Comparison of ENCODE assay signal across 27 cellular contexts in the genomic region with DNA sequence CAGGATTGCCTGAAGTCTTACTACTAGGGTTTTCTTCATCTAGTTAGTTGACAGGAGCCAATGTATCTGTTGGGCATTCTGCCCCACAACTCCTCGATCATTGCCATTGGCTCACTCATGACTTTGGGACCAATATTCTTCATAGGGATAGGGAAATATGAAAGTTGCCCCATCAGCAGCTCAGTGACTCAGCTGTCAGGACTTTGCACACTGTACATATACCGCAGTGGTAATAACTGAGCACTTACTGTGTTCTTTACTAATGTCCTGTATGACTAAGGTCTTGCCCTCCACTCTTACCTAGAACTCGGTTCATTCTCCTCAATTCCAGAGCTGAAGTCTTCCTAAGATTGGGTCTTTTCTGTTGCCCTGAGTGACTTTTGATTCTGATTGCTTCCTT. TPM values are rescaled to one million over a fixed set of nuclear protein-coding genes. Genes with fewer than 3 reads are reported as not detected.
DNase-seq lines count a peak whose midpoint lies in the region; ATAC-seq, FAIRE-seq and TF ChIP-seq lines count a peak whose summit lies in the region.
"Had no signal": no experiment of that assay in that cellular context is flagged by ENCODE, and none has a peak within 500 bp of the region (broad histone marks: within the 10 kb centered on the region; RNA-seq: fewer than 3 reads in every experiment).

No MANE protein-coding gene starts in this region.

- H3F3A ChIP-seq in PC-3 (ENCODE audit: low read length, unreplicated experiment), result no peaks in the 10 kb centered on the region

- TF ChIP-seq CTCF in PC-3 (conservative IDR thresholded peaks at IDR 0.05; ENCODE audit: low read depth, low read length) (no peak), bronchial epithelial cell (IDR thresholded peaks at IDR 0.05; ENCODE audit: insufficient read depth, low read length, severe bottlenecking) (no peak), glutamatergic neuron (IDR thresholded peaks at IDR 0.05; ENCODE audit: partially characterized antibody, unreplicated experiment) (no peak)

- CTCF ChIA-PET in PC-3 (lab: Charles Lee), result no interaction called here

- ATAC-seq in PC-3 (no peak), GM21423 (IDR thresholded peaks at IDR 0.05; ENCODE audit: unreplicated experiment) (no peak), GM21447 (IDR thresholded peaks at IDR 0.05; ENCODE audit: unreplicated experiment) (no peak)
- ATAC-seq: A549, HepG2 had no signal

- peaks cover 3% of the 10 kb centered on the region for H3K27me3 Mint-ChIP-seq in glutamatergic neuron (ENCODE audit: unreplicated experiment)
- H3K27me3 Mint-ChIP-seq: CD4-positive, alpha-beta T cell had no signal

- no peaks in the 10 kb centered on the region for H3K36me3 ChIP-seq in PC-3 (ENCODE audit: low read depth, low read length)
- H3K36me3 ChIP-seq in bronchial epithelial cell (ENCODE audit: control insufficient read depth, insufficient read depth, low read length), result no peaks in the 10 kb centered on the region
- no peaks in the 10 kb centered on the region for H3K36me3 ChIP-seq in trophoblast cell (ENCODE audit: control insufficient read depth in 1 of 2, insufficient read depth in 2 of 2, low read length in 2 of 2)
- H3K36me3 ChIP-seq: BLaER1 treated with 17β-estradiol and CSF1 and Interleukin-3, amounts not matched to agents 10 nM and 100 nM had no signal

- no peak overlapping the region for H3K27ac Mint-ChIP-seq in glutamatergic neuron (ENCODE audit: unreplicated experiment)
- H3K27ac Mint-ChIP-seq: CD4-positive, alpha-beta T cell had no signal

- H3K18ac ChIP-seq in trophoblast cell (ENCODE audit: low read length), result no peak overlapping the region

- H3K4me3 Mint-ChIP-seq in glutamatergic neuron (ENCODE audit: unreplicated experiment), result no peak overlapping the region
- H3K4me3 Mint-ChIP-seq: CD4-positive, alpha-beta T cell had no signal

- H4K12ac ChIP-seq in trophoblast cell (ENCODE audit: low read depth, low read length), result no peak overlapping the region

- H2BK120ac ChIP-seq in trophoblast cell (ENCODE audit: insufficient read depth, low read length, poor library complexity), result no peak overlapping the region

- H4K20me1 ChIP-seq in PC-3 (ENCODE audit: low read length), result no peaks in the 10 kb centered on the region
- H4K20me1 ChIP-seq: BLaER1 treated with 17β-estradiol and CSF1 and Interleukin-3, amounts not matched to agents 10 nM and 100 nM had no signal

- DNase-seq in HS-5 (ENCODE audit: low read depth) (peak; percentile 41), PC-3 (peak; percentile 16), bronchial epithelial cell (ENCODE audit: low read depth) (peak; percentile 18), trophoblast cell (peak; percentile 37 to 49), glutamatergic neuron (no peak)
- DNase-seq: AML-193; CD4-positive, alpha-beta T cell; COR-L47; DMS53; GDM1; Karpas-422; MV-4-11; NCI-H1105; NCI-H1436 treated with DMSO at 0.1 percent for 48 hours; NCI-H187 treated with DMSO at 0.1 percent for 48 hours; NCI-H2107; NCI-H446; NCI-H524 treated with DMSO at 0.1 percent for 48 hours; SIG-M5 had no signal

- no peak overlapping the region for H3K4ac ChIP-seq in trophoblast cell (ENCODE audit: low read depth, low read length)

- H3K4me3 ChIP-seq in PC-3 (ENCODE audit: low read length), result no peak overlapping the region
- H3K4me3 ChIP-seq in bronchial epithelial cell (ENCODE audit: low read depth, low read length), result no peak overlapping the region
- H3K4me3 ChIP-seq in trophoblast cell (ENCODE audit: low read depth, low read length), result no peak overlapping the region
- H3K4me3 ChIP-seq: A549; BLaER1 treated with 17β-estradiol and CSF1 and Interleukin-3, amounts not matched to agents 10 nM and 100 nM; SK-N-MC had no signal

- H3K27me3 ChIP-seq in PC-3 (ENCODE audit: low read length) (no peaks in the 10 kb centered on the region), bronchial epithelial cell (ENCODE audit: control insufficient read depth, insufficient read depth, low read length) (no peaks in the 10 kb centered on the region), trophoblast cell (ENCODE audit: insufficient read depth, low read length) (no peaks in the 10 kb centered on the region)
- H3K27me3 ChIP-seq: BLaER1 treated with 17β-estradiol and CSF1 and Interleukin-3, amounts not matched to agents 10 nM and 100 nM had no signal

- no peak overlapping the region for H3K23ac ChIP-seq in trophoblast cell (ENCODE audit: low read length)

- no peaks in the 10 kb centered on the region for H3K4me1 ChIP-seq in PC-3 (ENCODE audit: insufficient read depth, low read length)
- no peaks in the 10 kb centered on the region for H3K4me1 ChIP-seq in trophoblast cell (ENCODE audit: control insufficient read depth in 1 of 2, insufficient read depth in 2 of 2, low read length in 2 of 2)
- H3K4me1 ChIP-seq: A549; BLaER1 treated with 17β-estradiol and CSF1 and Interleukin-3, amounts not matched to agents 10 nM and 100 nM had no signal

- no peak overlapping the region for H4K91ac ChIP-seq in trophoblast cell (ENCODE audit: low read depth, low read length)

- H4K8ac ChIP-seq in trophoblast cell (ENCODE audit: low read depth, low read length), result no peak overlapping the region

- WGBS in trophoblast cell (ENCODE audit: extremely low coverage, insufficient coverage, insufficient read length), result no CpG with 5 or more reads among the region's 3 CpGs

- H3K9me3 ChIP-seq in PC-3 (ENCODE audit: low read length), result no peaks in the 10 kb centered on the region
- H3K9me3 ChIP-seq in trophoblast cell (ENCODE audit: insufficient read depth, low read depth, low read length), result no peaks in the 10 kb centered on the region
- H3K9me3 ChIP-seq: A549; BLaER1 treated with 17β-estradiol and CSF1 and Interleukin-3, amounts not matched to agents 10 nM and 100 nM had no signal

- no TSS peak for BruUV-seq in PC-3 (replicated peaks; lab: Mats Ljungman, UMichigan)

- intact Hi-C loops in PC-3 (cut with micrococcal nuclease), result no loop called here

- H3K27ac ChIP-seq in PC-3 (ENCODE audit: low read length) (no peak overlapping the region), trophoblast cell (ENCODE audit: low read depth, low read length) (no peak overlapping the region)
- H3K27ac ChIP-seq: A549; BLaER1 treated with 17β-estradiol and CSF1 and Interleukin-3, amounts not matched to agents 10 nM and 100 nM; SK-N-MC had no signal

- H3K4me1 Mint-ChIP-seq in glutamatergic neuron (ENCODE audit: low read depth, unreplicated experiment), result peaks cover 2% of the 10 kb centered on the region

- no peaks in the 10 kb centered on the region for H3K79me1 ChIP-seq in trophoblast cell (ENCODE audit: low read length)

- H3K14ac ChIP-seq in trophoblast cell (ENCODE audit: low read length), result no peak overlapping the region

- FAIRE-seq in bronchial epithelial cell (lab: Jason Lieb, UNC), result no peak
- FAIRE-seq: A549, GM12891, H54, HepG2 had no signal

- H3K36me3 Mint-ChIP-seq in glutamatergic neuron (ENCODE audit: unreplicated experiment), result no peaks in the 10 kb centered on the region

- H2AFZ ChIP-seq in PC-3 (ENCODE audit: low read length) (no peak overlapping the region), trophoblast cell (ENCODE audit: insufficient read depth, low read length, poor library complexity) (no peak overlapping the region)

- no peaks in the 10 kb centered on the region for H3K79me2 ChIP-seq in PC-3 (ENCODE audit: low read length)
- no peaks in the 10 kb centered on the region for H3K79me2 ChIP-seq in trophoblast cell (ENCODE audit: control insufficient read depth, insufficient read depth, low read length, poor library complexity)

- no peak overlapping the region for H2BK5ac ChIP-seq in trophoblast cell (ENCODE audit: low read depth, low read length, poor library complexity)

- H3K4me2 ChIP-seq in PC-3 (ENCODE audit: low read length) (no peak overlapping the region), trophoblast cell (ENCODE audit: low read length) (no peak overlapping the region)
- H3K4me2 ChIP-seq: A549; BLaER1 treated with 17β-estradiol and CSF1 and Interleukin-3, amounts not matched to agents 10 nM and 100 nM had no signal

- POLR2A ChIA-PET in PC-3 (lab: Charles Lee; ENCODE audit: unreplicated experiment), result no interaction called here

- no peak overlapping the region for H3K9ac ChIP-seq in PC-3 (ENCODE audit: low read length)
- no peak overlapping the region for H3K9ac ChIP-seq in trophoblast cell (ENCODE audit: low read length)
- H3K9ac ChIP-seq: BLaER1 treated with 17β-estradiol and CSF1 and Interleukin-3, amounts not matched to agents 10 nM and 100 nM had no signal

- H3K9me3 Mint-ChIP-seq in glutamatergic neuron (ENCODE audit: unreplicated experiment), result peaks cover 2% of the 10 kb centered on the region

- no peaks in the 10 kb centered on the region for H3K9me2 ChIP-seq in PC-3 (replicated peaks; ENCODE audit: low read length)

- H2BK12ac ChIP-seq in trophoblast cell (ENCODE audit: low read length), result no peak overlapping the region

- H2AK5ac ChIP-seq in trophoblast cell (ENCODE audit: low read length), result no peak overlapping the region

RNA-seq across cellular contexts. Expression of a gene that starts 46.8 kb away (rescaled TPM):
- total RNA-seq in PC-3 (2014; rRNA removed) (not detected in 2 replicates), bronchial epithelial cell (not detected in 2 replicates), glutamatergic neuron (ENCODE audit: unreplicated experiment) (0.27 TPM)
- polyA plus RNA-seq in trophoblast cell (2013), result under 0.01 and 0.01 TPM in 2 replicates
- total RNA-seq: CD4-positive, alpha-beta T cell; HepG2 had no signal
- polyA plus RNA-seq: A549, HepG2 had no signal
